ENCODE assay signal across 1 cellular context in genomic region chr13:110479215-110479545, GRCh38.
TF ChIP-seq lines count a peak whose summit lies in the region.

No MANE protein-coding gene starts in this region.

TF ChIP-seq in K562, 482 proteins besides CTCF, POLR2A, EP300 and RAD21 (continued from another document):
- TF ChIP-seq FOXM1 (IDR thresholded peaks at IDR 0.05; ENCODE audit: low read depth) (no peak), FOXM1 (CRISPR knock-in tag; IDR thresholded peaks at IDR 0.05; ENCODE audit: low read depth) (no peak)
